17 cellular contexts compared by ENCODE assay signal in the genomic region with DNA sequence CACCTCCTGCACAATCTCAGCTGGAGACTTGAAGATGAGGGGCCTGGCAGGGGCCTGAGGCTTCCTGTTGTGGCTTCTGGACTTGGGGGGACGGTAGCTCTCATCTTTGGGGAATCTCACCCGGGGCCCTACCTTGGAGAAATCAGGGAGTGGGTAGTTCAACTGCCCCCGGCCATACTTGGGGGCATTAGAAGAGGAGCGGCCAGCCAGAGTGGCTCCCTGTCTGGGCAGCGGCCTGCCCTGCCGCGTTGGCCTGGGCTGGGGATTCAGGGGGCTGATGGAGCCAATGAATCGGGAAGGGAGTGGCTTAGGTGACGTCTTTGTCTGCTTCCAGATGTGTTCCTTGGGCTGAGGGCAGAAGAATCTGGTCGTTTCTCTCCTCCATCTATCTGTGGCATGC. TPM values are rescaled to one million over a fixed set of nuclear protein-coding genes. Genes with fewer than 3 reads are reported as not detected.
DNase-seq lines count a peak whose midpoint lies in the region; ATAC-seq and TF ChIP-seq lines count a peak whose summit lies in the region.
"Had no signal": no experiment of that assay in that cellular context is flagged by ENCODE, and none has a peak within 500 bp of the region (broad histone marks: within the 10 kb centered on the region; RNA-seq: fewer than 3 reads in every experiment).

No MANE protein-coding gene starts in this region.

- H3K4me1 ChIP-seq in BLaER1 (peaks cover 88% of the 10 kb centered on the region), Caco-2 (no peaks in the 10 kb centered on the region), PC-3 (ENCODE audit: insufficient read depth, low read length) (peaks cover 17% of the 10 kb centered on the region)

- H3K27me3 Mint-ChIP-seq in Caco-2 (ENCODE audit: insufficient read depth, unreplicated experiment) (no peaks in the 10 kb centered on the region), natural killer cell (ENCODE audit: low read depth in 2 of 2) (no peaks in the 10 kb centered on the region)
- no peaks in the 10 kb centered on the region for H3K27me3 Mint-ChIP-seq in activated T-helper 2 cell treated with anti-CD3 and anti-CD28 coated beads, Interferon-gamma antibody, Interleukin-2, Interleukin-4, amounts not matched to agents 10 μg/mL and 5 μg/mL and 100 μg/mL, durations not matched to agents 14 hours and 24 hours and 36 hours (ENCODE audit: low read depth)

- H3K9me3 Mint-ChIP-seq in Caco-2 (ENCODE audit: unreplicated experiment): no peaks in the 10 kb centered on the region
- H3K9me3 Mint-ChIP-seq in activated T-helper 2 cell treated with anti-CD3 and anti-CD28 coated beads, Interferon-gamma antibody, Interleukin-2, Interleukin-4, amounts not matched to agents 10 μg/mL and 5 μg/mL and 100 μg/mL, durations not matched to agents 14 hours and 24 hours and 36 hours: no peaks in the 10 kb centered on the region
- no peaks in the 10 kb centered on the region for H3K9me3 Mint-ChIP-seq in natural killer cell
- H3K9me3 Mint-ChIP-seq: GM23338, nephron had no signal

- no peak for TF ChIP-seq CTCF in Caco-2 (IDR thresholded peaks at IDR 0.05; ENCODE audit: insufficient read depth in 1 of 2, low read depth in 1 of 2, low read length in 1 of 2, severe bottlenecking in 1 of 2, unreplicated experiment in 1 of 2)
- no peak for TF ChIP-seq CTCF in natural killer cell (IDR thresholded peaks at IDR 0.05)
- no peak for TF ChIP-seq CTCF in PC-3 (conservative IDR thresholded peaks at IDR 0.05; ENCODE audit: low read depth, low read length)

- H3K4me3 ChIP-seq in BLaER1: no peak overlapping the region
- H3K4me3 ChIP-seq in Caco-2 (ENCODE audit: low read depth, low read length): no peak overlapping the region
- no peak overlapping the region for H3K4me3 ChIP-seq in PC-3 (ENCODE audit: low read length)
- H3K4me3 ChIP-seq: GM23338, transverse colon had no signal

- H3K79me2 ChIP-seq in PC-3 (ENCODE audit: low read length): no peaks in the 10 kb centered on the region

- peak overlapping the region; percentile 55; the same call in 1 of the 2 replicates for H3K9ac ChIP-seq in BLaER1
- H3K9ac ChIP-seq in PC-3 (ENCODE audit: low read length): no peak overlapping the region

- H3K4me1 Mint-ChIP-seq in Caco-2 (ENCODE audit: low read depth, unreplicated experiment): no peaks in the 10 kb centered on the region
- peaks cover 76% of the 10 kb centered on the region for H3K4me1 Mint-ChIP-seq in activated T-helper 2 cell treated with anti-CD3 and anti-CD28 coated beads, Interferon-gamma antibody, Interleukin-2, Interleukin-4, amounts not matched to agents 10 μg/mL and 5 μg/mL and 100 μg/mL, durations not matched to agents 14 hours and 24 hours and 36 hours (ENCODE audit: low read depth)
- peaks cover 76 to 89% of the 10 kb centered on the region in 2 donors for H3K4me1 Mint-ChIP-seq in natural killer cell
- H3K4me1 Mint-ChIP-seq: nephron had no signal

- peak overlapping the region; percentile 52 for H3K4me2 ChIP-seq in BLaER1
- H3K4me2 ChIP-seq in PC-3 (ENCODE audit: low read length): no peak overlapping the region
- H3K4me2 ChIP-seq: GM23338 had no signal

- H3F3A ChIP-seq in PC-3 (ENCODE audit: low read length, unreplicated experiment): no peaks in the 10 kb centered on the region

- CTCF ChIA-PET in Caco-2 (lab: Charles Lee) (no interaction called here), PC-3 (lab: Charles Lee) (no interaction called here)

- no peaks in the 10 kb centered on the region for H3K9me2 ChIP-seq in PC-3 (replicated peaks; ENCODE audit: low read length)

- H3K27me3 ChIP-seq in BLaER1 (no peaks in the 10 kb centered on the region), Caco-2 (replicated peaks; ENCODE audit: control insufficient read depth, insufficient read depth, low read length) (no peaks in the 10 kb centered on the region), PC-3 (ENCODE audit: low read length) (no peaks in the 10 kb centered on the region)
- H3K27me3 ChIP-seq: transverse colon had no signal

- intact Hi-C loops in Caco-2 (cut with micrococcal nuclease; ENCODE audit: unreplicated experiment) (no loop called here), natural killer cell (cut with micrococcal nuclease) (no loop called here), PC-3 (cut with micrococcal nuclease) (no loop called here)
- intact Hi-C loops in activated T-helper 2 cell treated with anti-CD3 and anti-CD28 coated beads, Interferon-gamma antibody, Interleukin-2, Interleukin-4, amounts not matched to agents 10 μg/mL and 5 μg/mL and 100 μg/mL, durations not matched to agents 14 hours and 24 hours and 36 hours (cut with micrococcal nuclease): no loop called here

- peak overlapping the region; percentile 68 for H3K27ac ChIP-seq in BLaER1
- H3K27ac ChIP-seq in PC-3 (ENCODE audit: low read length): no peak overlapping the region
- H3K27ac ChIP-seq: transverse colon had no signal

- ATAC-seq in natural killer cell (no peak), PC-3 (no peak), HG02623 (IDR thresholded peaks at IDR 0.05; ENCODE audit: unreplicated experiment) (no peak)
- ATAC-seq in activated CD4-positive, CD25-positive, alpha-beta regulatory T cell treated with anti-CD3 and anti-CD28 coated beads, Interleukin-2, amount 50 U/mL, for 24 hours: no peak
- ATAC-seq: GM23338 had no signal

- POLR2A ChIA-PET in Caco-2 (lab: Charles Lee): no interaction called here
- POLR2A ChIA-PET in PC-3 (lab: Charles Lee; ENCODE audit: unreplicated experiment): no interaction called here

- DNase-seq in Caco-2 (no peak), natural killer cell (no peak), PC-3 (no peak), NCI-H526 (lab: John Stamatoyannopoulos, UW) (no peak)
- no peak for DNase-seq in activated T-helper 2 cell treated with anti-CD3 and anti-CD28 coated beads, Interferon-gamma antibody, Interleukin-2, Interleukin-4, amounts not matched to agents 10 μg/mL and 5 μg/mL and 100 μg/mL, durations not matched to agents 14 hours and 24 hours and 36 hours (ENCODE audit: low spot score)
- DNase-seq: activated gamma-delta T cell treated with Interleukin-2 at 50 U/mL for 16 hours, AML-193, NCI-H187 treated with DMSO at 0.1 percent for 48 hours, NCI-H524 treated with DMSO at 0.1 percent for 48 hours, transverse colon had no signal

- H3K36me3 ChIP-seq in BLaER1: peaks cover 74% of the 10 kb centered on the region
- no peaks in the 10 kb centered on the region for H3K36me3 ChIP-seq in Caco-2 (ENCODE audit: control insufficient read depth, insufficient read depth, low read length)
- H3K36me3 ChIP-seq in PC-3 (ENCODE audit: low read depth, low read length): no peaks in the 10 kb centered on the region; the same call in 1 of the 2 replicates

- no peak overlapping the region for H3K27ac Mint-ChIP-seq in Caco-2 (ENCODE audit: unreplicated experiment)
- peak overlapping the region; percentile 74 for H3K27ac Mint-ChIP-seq in activated T-helper 2 cell treated with anti-CD3 and anti-CD28 coated beads, Interferon-gamma antibody, Interleukin-2, Interleukin-4, amounts not matched to agents 10 μg/mL and 5 μg/mL and 100 μg/mL, durations not matched to agents 14 hours and 24 hours and 36 hours
- H3K27ac Mint-ChIP-seq in natural killer cell: peak overlapping the region; percentile 79 to 86
- H3K27ac Mint-ChIP-seq: GM23338, nephron had no signal

- BruUV-seq in Caco-2 (replicated peaks; lab: Mats Ljungman, UMichigan) (TSS peak; percentile 59), PC-3 (replicated peaks; lab: Mats Ljungman, UMichigan) (no TSS peak)

- H3K4me3 Mint-ChIP-seq in Caco-2 (ENCODE audit: unreplicated experiment) (no peak overlapping the region), natural killer cell (peak overlapping the region; percentile 77)
- no peak overlapping the region for H3K4me3 Mint-ChIP-seq in activated T-helper 2 cell treated with anti-CD3 and anti-CD28 coated beads, Interferon-gamma antibody, Interleukin-2, Interleukin-4, amounts not matched to agents 10 μg/mL and 5 μg/mL and 100 μg/mL, durations not matched to agents 14 hours and 24 hours and 36 hours (ENCODE audit: low read depth)
- H3K4me3 Mint-ChIP-seq: GM23338, nephron had no signal

- peaks cover 15% of the 10 kb centered on the region; the same call in 1 of the 2 replicates for H4K20me1 ChIP-seq in BLaER1
- H4K20me1 ChIP-seq in PC-3 (ENCODE audit: low read length): no peaks in the 10 kb centered on the region

- H2AFZ ChIP-seq in PC-3 (ENCODE audit: low read length): no peak overlapping the region
- H2AFZ ChIP-seq: GM23338 had no signal

- H3K9me3 ChIP-seq in BLaER1 (no peaks in the 10 kb centered on the region), Caco-2 (no peaks in the 10 kb centered on the region), PC-3 (ENCODE audit: low read length) (no peaks in the 10 kb centered on the region)
- H3K9me3 ChIP-seq: transverse colon had no signal

- H3K36me3 Mint-ChIP-seq in Caco-2 (ENCODE audit: insufficient read depth, unreplicated experiment) (peaks cover 6% of the 10 kb centered on the region), natural killer cell (peaks cover 18% of the 10 kb centered on the region)
- peaks cover 88% of the 10 kb centered on the region for H3K36me3 Mint-ChIP-seq in activated T-helper 2 cell treated with anti-CD3 and anti-CD28 coated beads, Interferon-gamma antibody, Interleukin-2, Interleukin-4, amounts not matched to agents 10 μg/mL and 5 μg/mL and 100 μg/mL, durations not matched to agents 14 hours and 24 hours and 36 hours (ENCODE audit: low read depth)

RNA-seq across cellular contexts. Expression of a gene that starts 11.2 kb away (rescaled TPM):
- total RNA-seq in Caco-2 (2022): 43.0 and 57.8 TPM in 2 replicates
- total RNA-seq in activated T-helper 2 cell treated with anti-CD3 and anti-CD28 coated beads, Interferon-gamma antibody, Interleukin-2, Interleukin-4, amounts not matched to agents 10 μg/mL and 5 μg/mL and 100 μg/mL, durations not matched to agents 14 hours and 24 hours and 36 hours: 152 TPM in 2 replicates
- 100 to 1,000 TPM; 577 to 743 (median 676) TPM for total RNA-seq in natural killer cell
- 7.6 and 9.1 TPM in 2 replicates for total RNA-seq in PC-3 (2014; rRNA removed)

RNA-seq across cellular contexts. Expression of a gene that starts 46.9 kb away (rescaled TPM):
- 45.5 and 46.0 TPM in 2 replicates for total RNA-seq in Caco-2 (2022)
- not detected in 2 replicates for total RNA-seq in activated T-helper 2 cell treated with anti-CD3 and anti-CD28 coated beads, Interferon-gamma antibody, Interleukin-2, Interleukin-4, amounts not matched to agents 10 μg/mL and 5 μg/mL and 100 μg/mL, durations not matched to agents 14 hours and 24 hours and 36 hours
- total RNA-seq in natural killer cell: not detected
- total RNA-seq in PC-3 (2014; rRNA removed): not detected in 2 replicates
- total RNA-seq: bronchial epithelial cell, MCF 10A, transverse colon had no signal

RNA-seq across cellular contexts. Expression of a gene that starts 53.7 kb away (rescaled TPM):
- 18.3 and 27.5 TPM in 2 replicates for total RNA-seq in Caco-2 (2022)
- total RNA-seq in activated T-helper 2 cell treated with anti-CD3 and anti-CD28 coated beads, Interferon-gamma antibody, Interleukin-2, Interleukin-4, amounts not matched to agents 10 μg/mL and 5 μg/mL and 100 μg/mL, durations not matched to agents 14 hours and 24 hours and 36 hours: not detected in 2 replicates
- under 1 TPM in 1 of 3 donors, not detected in 2; 1.00 TPM for total RNA-seq in natural killer cell
- not detected in 2 replicates for total RNA-seq in PC-3 (2014; rRNA removed)
- total RNA-seq: bronchial epithelial cell, GM23338, MCF 10A, transverse colon had no signal

Comparison
In these comparisons a context has a peak if more than half of its experiments do, and no peak if none do; other contexts are left out.
1. RNA of a gene that starts 46.9 kb away (total RNA-seq): 45.5 to 46.0 TPM in Caco-2; not detected in activated T-helper 2 cell treated with anti-CD3 and anti-CD28 coated beads, Interferon-gamma antibody, Interleukin-2, Interleukin-4, amounts not matched to agents 10 μg/mL and 5 μg/mL and 100 μg/mL, durations not matched to agents 14 hours and 24 hours and 36 hours, not detected in natural killer cell and not detected in PC-3; every median in the first group is over 10 times any median in the second.